13 cellular contexts compared by ENCODE assay signal in genomic region chr9:73050887-73051550, GRCh38.
DNase-seq lines count a peak whose midpoint lies in the region; ATAC-seq and TF ChIP-seq lines count a peak whose summit lies in the region.
"Had no signal": no experiment of that assay in that cellular context is flagged by ENCODE, and none has a peak within 500 bp of the region (broad histone marks: within the 10 kb centered on the region; RNA-seq: fewer than 3 reads in every experiment).

No MANE protein-coding gene starts in this region.

- no peaks in the 10 kb centered on the region for H3K79me2 ChIP-seq in Karpas-422 (ENCODE audit: low read length)

- no peaks in the 10 kb centered on the region for H3K27me3 ChIP-seq in HUES64 (ENCODE audit: insufficient read depth, low read length)
- H3K27me3 ChIP-seq in brain microvascular endothelial cell (replicated peaks), result no peaks in the 10 kb centered on the region
- H3K27me3 ChIP-seq in mesenchymal stem cell (ENCODE audit: control insufficient read depth in 1 of 2, insufficient read depth in 1 of 2, low read length in 2 of 2), result no peaks in the 10 kb centered on the region
- H3K27me3 ChIP-seq in Karpas-422 (ENCODE audit: low read length), result no peaks in the 10 kb centered on the region
- no peaks in the 10 kb centered on the region for H3K27me3 ChIP-seq in esophagus muscularis mucosa

- H2BK5ac ChIP-seq in mesenchymal stem cell (ENCODE audit: low read depth, low read length, poor library complexity, severe bottlenecking), result no peak overlapping the region

- in situ Hi-C loops in brain microvascular endothelial cell (cut with HindIII; ENCODE audit: low pct_ligation_motif_present, low sequenced_read_pairs), result no loop called here

- H3K9me3 ChIP-seq in HUES64 (ENCODE audit: insufficient read depth, low read depth, low read length) (no peaks in the 10 kb centered on the region), mesenchymal stem cell (ENCODE audit: control insufficient read depth, low read length) (no peaks in the 10 kb centered on the region), Karpas-422 (ENCODE audit: low read length) (no peaks in the 10 kb centered on the region), esophagus muscularis mucosa (no peaks in the 10 kb centered on the region)

- H3K27ac ChIP-seq in HUES64 (ENCODE audit: low read depth, low read length), result peak overlapping the region; percentile 78; the same call in 1 of the 2 replicates
- peak overlapping the region; percentile 62 for H3K27ac ChIP-seq in brain microvascular endothelial cell
- no peak overlapping the region for H3K27ac ChIP-seq in mesenchymal stem cell (ENCODE audit: low read length, poor library complexity, severe bottlenecking)
- no peak overlapping the region for H3K27ac ChIP-seq in Karpas-422 (ENCODE audit: low read length)
- H3K27ac ChIP-seq in caudate nucleus (ENCODE audit: low read depth, low read length), result no peak overlapping the region
- no peak overlapping the region for H3K27ac ChIP-seq in esophagus muscularis mucosa (replicated peaks in 1 of 4)

- H2BK120ac ChIP-seq in mesenchymal stem cell (ENCODE audit: low read depth, low read length), result no peak overlapping the region

- H3K4ac ChIP-seq in mesenchymal stem cell (ENCODE audit: low read depth in 1 of 2, low read length in 2 of 2), result no peak overlapping the region

- H3K36me3 ChIP-seq in HUES64 (ENCODE audit: insufficient read depth, low read length) (no peaks in the 10 kb centered on the region), brain microvascular endothelial cell (replicated peaks) (no peaks in the 10 kb centered on the region), mesenchymal stem cell (ENCODE audit: control insufficient read depth in 1 of 2, insufficient read depth in 2 of 2, low read depth in 1 of 2, low read length in 2 of 2) (no peaks in the 10 kb centered on the region), Karpas-422 (ENCODE audit: insufficient read depth, low read length) (no peaks in the 10 kb centered on the region), esophagus muscularis mucosa (no peaks in the 10 kb centered on the region)

- no peak for ATAC-seq in HG03521 (IDR thresholded peaks at IDR 0.05; ENCODE audit: unreplicated experiment)

- H3K4me1 ChIP-seq in HUES64 (ENCODE audit: insufficient read depth, low read length) (peaks cover 38% of the 10 kb centered on the region), mesenchymal stem cell (ENCODE audit: control insufficient read depth, insufficient read depth, low read depth, low read length) (peaks cover 1% of the 10 kb centered on the region), Karpas-422 (ENCODE audit: low read length) (no peaks in the 10 kb centered on the region), esophagus muscularis mucosa (peaks cover 0 to 17% (median 13%) of the 10 kb centered on the region in 4 donors)

- no peak overlapping the region for H3K18ac ChIP-seq in mesenchymal stem cell (ENCODE audit: low read depth in 1 of 2, low read length in 2 of 2)

- 53% methylated on average over 5 of the region's 7 CpGs for WGBS in HUES64
- 34% methylated on average over 4 of the region's 7 CpGs for WGBS in mesenchymal stem cell
- 78% methylated on average over 7 of the region's 7 CpGs for WGBS in esophagus muscularis mucosa

- no peak overlapping the region for H2BK15ac ChIP-seq in mesenchymal stem cell (ENCODE audit: low read depth, poor library complexity, severe bottlenecking)

- no peak overlapping the region for H3K14ac ChIP-seq in mesenchymal stem cell (ENCODE audit: low read length in 2 of 2)

- TF ChIP-seq CTCF in brain microvascular endothelial cell (IDR thresholded peaks at IDR 0.05; ENCODE audit: low read depth, low read length, missing control alignments) (no peak), esophagus muscularis mucosa (IDR thresholded peaks at IDR 0.05) (no peak)

- DNase-seq in DMS53 treated with DMSO at 0.1 percent for 48 hours (lab: John Stamatoyannopoulos, UW; ENCODE audit: unreplicated experiment), result peak; percentile 36
- DNase-seq in brain microvascular endothelial cell, result no peak
- DNase-seq in mesenchymal stem cell, result peak; percentile 15
- DNase-seq in Karpas-422, result no peak
- DNase-seq in caudate nucleus (lab: John Stamatoyannopoulos, UW), result no peak
- no peak for DNase-seq in esophagus muscularis mucosa (ENCODE audit: extremely low spot score)
- DNase-seq: activated naive CD4-positive, alpha-beta T cell treated with anti-CD3 and anti-CD28 coated beads for 36 hours; immature natural killer cell; Kasumi-1; midbrain; NCI-H2081 had no signal

- H2AK5ac ChIP-seq in mesenchymal stem cell (ENCODE audit: low read length, severe bottlenecking), result no peak overlapping the region

- H3K79me1 ChIP-seq in mesenchymal stem cell (replicated peaks; ENCODE audit: low read length, poor library complexity, severe bottlenecking), result no peaks in the 10 kb centered on the region

- H3K9me2 ChIP-seq in Karpas-422 (replicated peaks; ENCODE audit: insufficient read depth, low read length), result no peaks in the 10 kb centered on the region

- no peaks in the 10 kb centered on the region for H4K20me1 ChIP-seq in Karpas-422 (ENCODE audit: insufficient read depth, low read depth, low read length)

- H3K4me2 ChIP-seq in mesenchymal stem cell (ENCODE audit: low read length, poor library complexity, severe bottlenecking), result no peak overlapping the region
- no peak overlapping the region for H3K4me2 ChIP-seq in Karpas-422 (ENCODE audit: low read depth, low read length, poor library complexity, severe bottlenecking)

- H3K9ac ChIP-seq in HUES64 (ENCODE audit: low read depth, low read length) (no peak overlapping the region), mesenchymal stem cell (ENCODE audit: low read length) (peak overlapping the region; percentile 27), Karpas-422 (ENCODE audit: low read length) (no peak overlapping the region)

- no peak overlapping the region for H2BK12ac ChIP-seq in mesenchymal stem cell (ENCODE audit: low read length in 2 of 2)

- H2AFZ ChIP-seq in mesenchymal stem cell (ENCODE audit: low read depth, low read length) (no peak overlapping the region), Karpas-422 (ENCODE audit: low read length) (no peak overlapping the region)

- H4K91ac ChIP-seq in mesenchymal stem cell (ENCODE audit: low read length), result no peak overlapping the region

- intact Hi-C loops in esophagus muscularis mucosa (cut with DNase I), result no loop called here

- TF ChIP-seq EP300 in esophagus muscularis mucosa (IDR thresholded peaks at IDR 0.05), result no peak

- H3K4me3 ChIP-seq in HUES64 (ENCODE audit: low read length), result no peak overlapping the region
- H3K4me3 ChIP-seq in brain microvascular endothelial cell (ENCODE audit: low read depth, low read length), result no peak overlapping the region
- H3K4me3 ChIP-seq in mesenchymal stem cell (ENCODE audit: insufficient read depth in 1 of 2, low read depth in 1 of 2, low read length in 2 of 2), result no peak overlapping the region
- no peak overlapping the region for H3K4me3 ChIP-seq in Karpas-422 (ENCODE audit: low read length)
- no peak overlapping the region for H3K4me3 ChIP-seq in esophagus muscularis mucosa

- H4K8ac ChIP-seq in mesenchymal stem cell (ENCODE audit: low read length), result no peak overlapping the region

- H3K23ac ChIP-seq in mesenchymal stem cell (ENCODE audit: low read length in 2 of 2), result no peak overlapping the region

- TF ChIP-seq POLR2A in esophagus muscularis mucosa (IDR thresholded peaks at IDR 0.05; ENCODE audit: low read depth), result no peak

Comparison
In these comparisons a context has a peak if more than half of its experiments do, and no peak if none do; other contexts are left out.
1. DNase-seq: peak in DMS53 treated with DMSO at 0.1 percent for 48 hours (single experiment) and mesenchymal stem cell (single experiment); none in brain microvascular endothelial cell (single experiment), Karpas-422 (single experiment), caudate nucleus (0 of 61) and esophagus muscularis mucosa (single experiment).
2. H3K27ac ChIP-seq: peak in HUES64 (single experiment) and brain microvascular endothelial cell (single experiment); none in mesenchymal stem cell (single experiment), Karpas-422 (single experiment), caudate nucleus (single experiment) and esophagus muscularis mucosa (0 of 4).